17 cellular contexts compared by ENCODE assay signal in genomic region chr1:205188132-205188531, GRCh38. TPM values are rescaled to one million over a fixed set of nuclear protein-coding genes. Genes with fewer than 3 reads are reported as not detected.
A peak's percentile ranks its signal among the peaks of the same experiment; 100 is the strongest.
DNase-seq lines count a peak whose midpoint lies in the region; ATAC-seq and TF ChIP-seq lines count a peak whose summit lies in the region.
"Had no signal": no experiment of that assay in that cellular context is flagged by ENCODE, and none has a peak within 500 bp of the region (broad histone marks: within the 10 kb centered on the region; RNA-seq: fewer than 3 reads in every experiment).

No MANE protein-coding gene starts in this region.

- H3K9me3 Mint-ChIP-seq in MCF 10A (ENCODE audit: unreplicated experiment): no peaks in the 10 kb centered on the region
- H3K9me3 Mint-ChIP-seq in activated naive CD4-positive, alpha-beta T cell treated with anti-CD3 and anti-CD28 coated beads for 36 hours: no peaks in the 10 kb centered on the region

- DNase-seq in MCF 10A (ENCODE audit: unreplicated experiment) (peak; percentile 72), breast epithelium (ENCODE audit: low spot score in 2 of 2) (no peak), amniotic epithelial cell (ENCODE audit: low read depth) (peak; percentile 76), fibroblast of pulmonary artery (ENCODE audit: low read depth) (peak; percentile 36), omental fat pad (ENCODE audit: low spot score) (no peak), foreskin melanocyte (no peak)
- no peak for DNase-seq in activated naive CD4-positive, alpha-beta T cell treated with anti-CD3 and anti-CD28 coated beads for 36 hours
- DNase-seq: DMS 273 treated with DMSO at 0.1 percent for 48 hours, KG1, NCI-H1092 treated with DMSO at 0.1 percent for 48 hours, NCI-H187, NCI-H226, SK-N-SH had no signal

- H3K9me3 ChIP-seq in breast epithelium: no peaks in the 10 kb centered on the region
- H3K9me3 ChIP-seq: BLaER1, SK-N-SH had no signal

- H3K36me3 ChIP-seq in breast epithelium: no peaks in the 10 kb centered on the region
- H3K36me3 ChIP-seq: BLaER1 had no signal

- CTCF ChIA-PET in MCF 10A (lab: Yijun Ruan, JAX): interaction anchor here (0.6 to 2.8 kb wide), 4 partner anchors 10 to 126 kb away, joined by 3 to 9 read pairs (median 3); partner anchors contain the start of gene RBBP5
- CTCF ChIA-PET in activated naive CD4-positive, alpha-beta T cell treated with anti-CD3 and anti-CD28 coated beads for 36 hours (lab: Charles Lee): interaction anchor here (1.4 kb wide), 1 partner anchor 11 kb away, joined by 4 read pairs; no protein-coding TSS in a partner anchor

- no TSS peak for BruUV-seq in MCF 10A (replicated peaks; lab: Mats Ljungman, UMichigan)

- no peak for TF ChIP-seq CTCF in MCF 10A (IDR thresholded peaks at IDR 0.05; ENCODE audit: unreplicated experiment)
- TF ChIP-seq CTCF in breast epithelium (IDR thresholded peaks at IDR 0.05): no peak
- no peak for TF ChIP-seq CTCF in fibroblast of pulmonary artery (IDR thresholded peaks at IDR 0.05; ENCODE audit: low read length, missing control alignments)
- no peak for TF ChIP-seq CTCF in omental fat pad (IDR thresholded peaks at IDR 0.05)

- H3K27ac Mint-ChIP-seq in MCF 10A (ENCODE audit: low read depth, unreplicated experiment): no peak overlapping the region
- no peak overlapping the region for H3K27ac Mint-ChIP-seq in activated naive CD4-positive, alpha-beta T cell treated with anti-CD3 and anti-CD28 coated beads for 36 hours

- H3K4me1 Mint-ChIP-seq in MCF 10A (ENCODE audit: insufficient read depth, unreplicated experiment): peaks cover 20% of the 10 kb centered on the region
- peaks cover 80% of the 10 kb centered on the region for H3K4me1 Mint-ChIP-seq in activated naive CD4-positive, alpha-beta T cell treated with anti-CD3 and anti-CD28 coated beads for 36 hours (ENCODE audit: low read depth)

- no peak overlapping the region for H3K27ac ChIP-seq in breast epithelium
- H3K27ac ChIP-seq: BLaER1 had no signal

- H3K4me3 ChIP-seq in breast epithelium: no peak overlapping the region
- no peak overlapping the region for H3K4me3 ChIP-seq in fibroblast of pulmonary artery (replicated peaks; ENCODE audit: low read depth, low read length)
- H3K4me3 ChIP-seq: BLaER1 had no signal

- TF ChIP-seq POLR2A in breast epithelium (IDR thresholded peaks at IDR 0.05): no peak

- POLR2A ChIA-PET in MCF 10A (lab: Yijun Ruan, JAX): interaction anchor here (1.6 to 1.7 kb wide), 3 partner anchors 15 to 68 kb away, joined by 3 to 5 read pairs (median 4); no protein-coding TSS in a partner anchor

- H3K4me3 Mint-ChIP-seq in MCF 10A (ENCODE audit: unreplicated experiment): no peak overlapping the region
- no peak overlapping the region for H3K4me3 Mint-ChIP-seq in activated naive CD4-positive, alpha-beta T cell treated with anti-CD3 and anti-CD28 coated beads for 36 hours

- H3K36me3 Mint-ChIP-seq in MCF 10A (ENCODE audit: insufficient read depth, unreplicated experiment): peaks cover 5% of the 10 kb centered on the region
- H3K36me3 Mint-ChIP-seq in activated naive CD4-positive, alpha-beta T cell treated with anti-CD3 and anti-CD28 coated beads for 36 hours (ENCODE audit: low read depth): peaks cover 28% of the 10 kb centered on the region

- H3K27me3 Mint-ChIP-seq in MCF 10A (ENCODE audit: insufficient read depth, unreplicated experiment): no peaks in the 10 kb centered on the region
- H3K27me3 Mint-ChIP-seq in activated naive CD4-positive, alpha-beta T cell treated with anti-CD3 and anti-CD28 coated beads for 36 hours (ENCODE audit: low read depth): no peaks in the 10 kb centered on the region

- ATAC-seq in omental fat pad (ENCODE audit: low FRiP score) (peak; percentile 41), GM18873 (IDR thresholded peaks at IDR 0.05; ENCODE audit: low FRiP score, unreplicated experiment) (no peak)
- ATAC-seq: Panc1, Right ventricle myocardium inferior had no signal

- intact Hi-C loops in MCF 10A (cut with micrococcal nuclease): no loop called here
- intact Hi-C loops in breast epithelium (cut with DNase I; ENCODE audit: low total_unique reads): no loop called here
- intact Hi-C loops in activated naive CD4-positive, alpha-beta T cell treated with anti-CD3 and anti-CD28 coated beads for 36 hours (cut with micrococcal nuclease): no loop called here

- no peaks in the 10 kb centered on the region for H3K27me3 ChIP-seq in breast epithelium
- H3K27me3 ChIP-seq: BLaER1 had no signal

- peaks cover 0 to 10% of the 10 kb centered on the region in 2 donors for H3K4me1 ChIP-seq in breast epithelium

RNA-seq across cellular contexts. Expression of gene DSTYK, which starts 23.4 kb away (rescaled TPM):
- total RNA-seq in MCF 10A (2022): 18.4 and 21.5 TPM in 2 replicates
- total RNA-seq in breast epithelium: 10 to 100 TPM; 10.2 to 19.3 (median 12.5) TPM
- total RNA-seq in omental fat pad: 10 to 100 TPM in 3 of 4 donors, 1 to 10 TPM in 1; 7.6 to 13.0 (median 11.4) TPM
- 10 to 100 TPM; 10.9 to 11.5 TPM for total RNA-seq in activated naive CD4-positive, alpha-beta T cell treated with anti-CD3 and anti-CD28 coated beads for 36 hours

RNA-seq across cellular contexts. Expression of gene TMCC2, which starts 39.6 kb away (rescaled TPM):
- total RNA-seq in MCF 10A (2022): 0.54 and 0.79 TPM in 2 replicates
- 1 to 10 TPM; 1.1 to 2.2 (median 2.0) TPM for total RNA-seq in breast epithelium
- 1 to 10 TPM in 3 of 4 donors, under 1 TPM in 1; 0.96 to 4.9 (median 2.2) TPM for total RNA-seq in omental fat pad
- 10 to 100 TPM; 42.5 to 44.8 TPM for total RNA-seq in activated naive CD4-positive, alpha-beta T cell treated with anti-CD3 and anti-CD28 coated beads for 36 hours

Comparison
In these comparisons a context has a peak if more than half of its experiments do, and no peak if none do; other contexts are left out.
1. DNase-seq: peak in MCF 10A (single experiment), amniotic epithelial cell (single experiment) and fibroblast of pulmonary artery (single experiment); none in breast epithelium (0 of 2), omental fat pad (single experiment), foreskin melanocyte (single experiment) and activated naive CD4-positive, alpha-beta T cell treated with anti-CD3 and anti-CD28 coated beads for 36 hours (single experiment).
2. RNA of gene TMCC2, which starts 39.6 kb away (total RNA-seq): 42.5 to 44.8 TPM in activated naive CD4-positive, alpha-beta T cell treated with anti-CD3 and anti-CD28 coated beads for 36 hours; 0.96 to 4.9 TPM in omental fat pad, 1.1 to 2.2 TPM in breast epithelium and 0.54 to 0.79 TPM in MCF 10A; every median in the first group is over 4 times any median in the second.